Comparison of ENCODE assay signal across 8 cellular contexts in genomic region chr19:6500837-6501739, GRCh38. TPM values are rescaled to one million over a fixed set of nuclear protein-coding genes. Genes with fewer than 3 reads are reported as not detected.
DNase-seq lines count a peak whose midpoint lies in the region; ATAC-seq and TF ChIP-seq lines count a peak whose summit lies in the region.

No MANE protein-coding gene starts in this region.

- intact Hi-C loops in PC-3 (cut with micrococcal nuclease), result no loop called here

- BruUV-seq in PC-3 (replicated peaks; lab: Mats Ljungman, UMichigan), result no TSS peak

- H2AFZ ChIP-seq in PC-3 (ENCODE audit: low read length), result peak overlapping the region; percentile 89

- no peaks in the 10 kb centered on the region for H4K20me1 ChIP-seq in PC-3 (ENCODE audit: low read length)

- TF ChIP-seq CTCF in PC-3 (conservative IDR thresholded peaks at IDR 0.05; ENCODE audit: low read depth, low read length), result no peak
- no peak for TF ChIP-seq CTCF in endodermal cell (conservative IDR thresholded peaks at IDR 0.05)
- TF ChIP-seq CTCF in progenitor cell of endocrine pancreas (IDR thresholded peaks at IDR 0.05; ENCODE audit: unreplicated experiment), result no peak

- WGBS in endodermal cell (ENCODE audit: insufficient coverage in 1 of 2, insufficient read length in 1 of 2), 2 experiments, result 81 to 94% methylated on average over 7 to 22 of the region's 24 CpGs

- POLR2A ChIA-PET in PC-3 (lab: Charles Lee; ENCODE audit: unreplicated experiment), result no interaction called here

- H3K9me3 ChIP-seq in PC-3 (ENCODE audit: low read length) (no peaks in the 10 kb centered on the region), endodermal cell (ENCODE audit: control insufficient read depth, low read length) (no peaks in the 10 kb centered on the region)

- H3K9me2 ChIP-seq in PC-3 (replicated peaks; ENCODE audit: low read length), result no peaks in the 10 kb centered on the region

- H3K4me3 ChIP-seq in PC-3 (ENCODE audit: low read length), result peak overlapping the region; percentile 72
- H3K4me3 ChIP-seq in endodermal cell (ENCODE audit: low read length), result no peak overlapping the region

- H3K27me3 ChIP-seq in PC-3 (ENCODE audit: low read length) (peaks cover 19% of the 10 kb centered on the region), endodermal cell (ENCODE audit: control insufficient read depth, insufficient read depth, low read length, poor library complexity, severe bottlenecking) (peaks cover 38% of the 10 kb centered on the region)

- peaks cover 1% of the 10 kb centered on the region for H3K36me3 Mint-ChIP-seq in T-helper 2 cell treated with Interferon-gamma antibody and Interleukin-4, amounts not matched to agents 5 μg/mL and 100 μg/mL, for 36 hours (ENCODE audit: low read depth)
- H3K36me3 Mint-ChIP-seq in endodermal cell (ENCODE audit: low read depth), result no peaks in the 10 kb centered on the region
- H3K36me3 Mint-ChIP-seq in progenitor cell of endocrine pancreas (ENCODE audit: insufficient read depth), result peaks cover 11% of the 10 kb centered on the region

- H3K4me2 ChIP-seq in PC-3 (ENCODE audit: low read length), result peak overlapping the region; percentile 96

- ATAC-seq in PC-3 (no peak), left lobe of liver (no peak), HG03439 (IDR thresholded peaks at IDR 0.05; ENCODE audit: unreplicated experiment) (no peak)

- H3K27ac ChIP-seq in PC-3 (ENCODE audit: low read length) (no peak overlapping the region), endodermal cell (ENCODE audit: low read depth, low read length) (no peak overlapping the region)

- CTCF ChIA-PET in PC-3 (lab: Charles Lee), result no interaction called here

- peaks cover 3% of the 10 kb centered on the region; the same call in 1 of the 2 replicates for H3K4me1 ChIP-seq in PC-3 (ENCODE audit: insufficient read depth, low read length)
- H3K4me1 ChIP-seq in endodermal cell (ENCODE audit: control insufficient read depth, insufficient read depth, low read length), result no peaks in the 10 kb centered on the region

- no peaks in the 10 kb centered on the region for H3K36me3 ChIP-seq in PC-3 (ENCODE audit: low read depth, low read length)
- H3K36me3 ChIP-seq in endodermal cell (ENCODE audit: control insufficient read depth, insufficient read depth, low read length), result no peaks in the 10 kb centered on the region

- peak overlapping the region; percentile 87 for H3K4me3 Mint-ChIP-seq in T-helper 2 cell treated with Interferon-gamma antibody and Interleukin-4, amounts not matched to agents 5 μg/mL and 100 μg/mL, for 36 hours
- H3K4me3 Mint-ChIP-seq in endodermal cell (peak overlapping the region; percentile 65), progenitor cell of endocrine pancreas (ENCODE audit: low read depth) (peak overlapping the region; percentile 84)

- peaks cover 17% of the 10 kb centered on the region for H3K4me1 Mint-ChIP-seq in T-helper 2 cell treated with Interferon-gamma antibody and Interleukin-4, amounts not matched to agents 5 μg/mL and 100 μg/mL, for 36 hours (ENCODE audit: low read depth)
- peaks cover 3% of the 10 kb centered on the region for H3K4me1 Mint-ChIP-seq in endodermal cell
- peaks cover 5% of the 10 kb centered on the region for H3K4me1 Mint-ChIP-seq in progenitor cell of endocrine pancreas (ENCODE audit: low read depth)

- H3K79me2 ChIP-seq in PC-3 (ENCODE audit: low read length), result no peaks in the 10 kb centered on the region

- H3K9ac ChIP-seq in PC-3 (ENCODE audit: low read length) (no peak overlapping the region), endodermal cell (ENCODE audit: extremely low read depth, low read length, poor library complexity, severe bottlenecking) (no peak overlapping the region)

- DNase-seq in T-helper 2 cell treated with Interferon-gamma antibody and Interleukin-4, amounts not matched to agents 5 μg/mL and 100 μg/mL, for 36 hours (ENCODE audit: low spot score), result no peak
- no peak for DNase-seq in T-helper 2 cell
- no peak for DNase-seq in PC-3
- DNase-seq in endodermal cell, result peak; percentile 55
- no peak for DNase-seq in progenitor cell of endocrine pancreas (ENCODE audit: low spot score, unreplicated experiment)
- no peak for DNase-seq in NCI-H2029 treated with DMSO at 0.1 percent for 48 hours (lab: John Stamatoyannopoulos, UW)
- no peak for DNase-seq in left lobe of liver (ENCODE audit: low spot score)

- no peaks in the 10 kb centered on the region for H3F3A ChIP-seq in PC-3 (ENCODE audit: low read length, unreplicated experiment)

- peaks cover 6% of the 10 kb centered on the region for H3K27me3 Mint-ChIP-seq in T-helper 2 cell treated with Interferon-gamma antibody and Interleukin-4, amounts not matched to agents 5 μg/mL and 100 μg/mL, for 36 hours (ENCODE audit: low read depth)
- H3K27me3 Mint-ChIP-seq in endodermal cell (ENCODE audit: insufficient read depth), result peaks cover 45% of the 10 kb centered on the region
- H3K27me3 Mint-ChIP-seq in progenitor cell of endocrine pancreas, result peaks cover 3% of the 10 kb centered on the region

- no peaks in the 10 kb centered on the region for H3K9me3 Mint-ChIP-seq in T-helper 2 cell treated with Interferon-gamma antibody and Interleukin-4, amounts not matched to agents 5 μg/mL and 100 μg/mL, for 36 hours
- H3K9me3 Mint-ChIP-seq in endodermal cell (no peaks in the 10 kb centered on the region), progenitor cell of endocrine pancreas (ENCODE audit: low read depth) (no peaks in the 10 kb centered on the region)

- H3K27ac Mint-ChIP-seq in T-helper 2 cell treated with Interferon-gamma antibody and Interleukin-4, amounts not matched to agents 5 μg/mL and 100 μg/mL, for 36 hours, result peak overlapping the region; percentile 26
- H3K27ac Mint-ChIP-seq in endodermal cell (no peak overlapping the region), progenitor cell of endocrine pancreas (peak overlapping the region; percentile 81)

RNA-seq across cellular contexts. Expression of gene TUBB4A, which starts 1.0 kb away (rescaled TPM):
- total RNA-seq in PC-3 (2014; rRNA removed) (4.6 and 6.0 TPM in 2 replicates), endodermal cell (1 to 10 TPM; 5.2 to 7.5 TPM), progenitor cell of endocrine pancreas (41.7 and 43.4 TPM in 2 replicates), left lobe of liver (0.70 TPM)
- polyA plus RNA-seq in endodermal cell (2013, experiment 1 of 2), result 14.0 TPM
- 9.9 TPM for polyA plus RNA-seq in endodermal cell (2013, experiment 2 of 2)

RNA-seq across cellular contexts. Expression of gene DENND1C, which starts 19.5 kb away (rescaled TPM):
- total RNA-seq in PC-3 (2014; rRNA removed) (not detected in 2 replicates), endodermal cell (1 to 10 TPM; 1.7 to 2.1 TPM), progenitor cell of endocrine pancreas (0.47 and 0.67 TPM in 2 replicates), left lobe of liver (1.1 TPM)
- 0.75 TPM for polyA plus RNA-seq in endodermal cell (2013, experiment 1 of 2)
- 0.79 TPM for polyA plus RNA-seq in endodermal cell (2013, experiment 2 of 2)

RNA-seq across cellular contexts. Expression of gene TNFSF9, which starts 29.7 kb away (rescaled TPM):
- 9.6 and 12.5 TPM in 2 replicates for total RNA-seq in PC-3 (2014; rRNA removed)
- 1 to 10 TPM in 1 of 2 donors, under 1 TPM in 1; 0.68 to 3.9 TPM for total RNA-seq in endodermal cell
- polyA plus RNA-seq in endodermal cell (2013, experiment 1 of 2), result 1.3 TPM
- polyA plus RNA-seq in endodermal cell (2013, experiment 2 of 2), result 2.2 TPM
- total RNA-seq in progenitor cell of endocrine pancreas, result 0.53 TPM in 1 of 2 replicates, not detected in the other
- total RNA-seq in left lobe of liver, result 0.13 TPM

RNA-seq across cellular contexts. Expression of gene CRB3, which starts 37.0 kb away (rescaled TPM):
- total RNA-seq in PC-3 (2014; rRNA removed) (67.4 and 71.3 TPM in 2 replicates), endodermal cell (10 to 100 TPM; 46.4 to 50.9 TPM), progenitor cell of endocrine pancreas (63.0 and 71.2 TPM in 2 replicates), left lobe of liver (25.9 TPM)
- 5.0 TPM for polyA plus RNA-seq in endodermal cell (2013, experiment 1 of 2)
- 4.1 TPM for polyA plus RNA-seq in endodermal cell (2013, experiment 2 of 2)

RNA-seq across cellular contexts. Expression of gene SLC25A23, which starts 41.5 kb away (rescaled TPM):
- 61.4 and 80.0 TPM in 2 replicates for total RNA-seq in PC-3 (2014; rRNA removed)
- 10 to 100 TPM; 34.9 to 39.5 TPM for total RNA-seq in endodermal cell
- 47.3 TPM for polyA plus RNA-seq in endodermal cell (2013, experiment 1 of 2)
- 45.8 TPM for polyA plus RNA-seq in endodermal cell (2013, experiment 2 of 2)
- total RNA-seq in progenitor cell of endocrine pancreas, result 75.2 and 76.2 TPM in 2 replicates
- 40.3 TPM for total RNA-seq in left lobe of liver
